ENCODE assay signal across 8 cellular contexts in the genomic region with DNA sequence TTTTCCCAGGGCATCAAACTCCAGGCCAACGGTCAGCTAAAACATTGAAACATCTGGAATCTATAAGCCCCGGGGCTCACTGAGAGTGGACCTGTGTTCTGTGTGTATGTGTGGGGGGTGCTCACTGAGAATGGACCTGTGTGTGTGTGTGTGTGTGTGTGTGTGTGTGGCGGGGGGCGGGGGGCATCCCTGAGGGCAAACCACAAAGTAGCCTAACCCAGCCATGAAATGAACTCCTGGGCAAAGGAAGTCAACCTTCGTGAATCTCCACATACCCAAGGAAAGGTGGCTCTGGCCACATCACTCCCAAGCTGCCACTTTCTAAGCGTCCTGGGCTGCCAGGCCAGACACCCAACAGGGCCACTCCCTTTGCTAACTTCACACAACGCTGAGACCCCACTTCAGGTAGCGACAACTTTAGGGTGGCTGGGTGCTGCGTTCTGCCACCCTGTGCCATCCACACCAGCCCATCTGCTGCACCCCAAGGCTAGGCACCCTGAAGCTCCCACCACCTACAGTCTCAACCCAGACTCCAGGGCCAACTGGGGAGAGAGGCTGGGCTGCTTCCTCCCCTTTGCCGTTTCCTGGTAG. TPM values are rescaled to one million over a fixed set of nuclear protein-coding genes. Genes with fewer than 3 reads are reported as not detected.
DNase-seq lines count a peak whose midpoint lies in the region; ATAC-seq and TF ChIP-seq lines count a peak whose summit lies in the region.

No MANE protein-coding gene starts in this region.

- H3K27me3 Mint-ChIP-seq in activated B cell treated with CpG ODN at 0.5 μM for 24 hours = peaks cover 6% of the 10 kb centered on the region
- H3K27me3 Mint-ChIP-seq in glutamatergic neuron (ENCODE audit: unreplicated experiment) = peaks cover 5% of the 10 kb centered on the region

- TF ChIP-seq CTCF in activated B cell treated with CpG ODN at 0.5 μM for 24 hours (IDR thresholded peaks at IDR 0.05) (no peak), glutamatergic neuron (IDR thresholded peaks at IDR 0.05; ENCODE audit: partially characterized antibody, unreplicated experiment) (no peak)

- H3K36me3 Mint-ChIP-seq in activated B cell treated with CpG ODN at 0.5 μM for 24 hours (ENCODE audit: low read depth) (peaks cover 16% of the 10 kb centered on the region), glutamatergic neuron (ENCODE audit: unreplicated experiment) (no peaks in the 10 kb centered on the region)

- POLR2A ChIA-PET in activated B cell treated with CpG ODN at 0.5 μM for 24 hours (lab: Charles Lee) = interaction anchor here (0.6 to 3.5 kb wide), 14 partner anchors 9 to 525 kb away, joined by 3 to 28 read pairs (median 4); a partner anchor contains a TSS

- H3K9me3 Mint-ChIP-seq in activated B cell treated with CpG ODN at 0.5 μM for 24 hours (no peaks in the 10 kb centered on the region), glutamatergic neuron (ENCODE audit: unreplicated experiment) (peaks cover 8% of the 10 kb centered on the region)

- in situ Hi-C loops in HAP-1 (cut with MboI; ENCODE audit: low sequenced_read_pairs) = loop anchor here (5.0 kb wide), 1 partner anchor 96 kb away; a partner anchor contains a TSS

- peak overlapping the region; percentile 56 for H3K4me3 ChIP-seq in HAP-1
- peak overlapping the region; percentile 71 to 97 (median 93) for H3K4me3 ChIP-seq in skin epidermis

- peak overlapping the region in 20 of 21 experiments; percentile 30 to 98 (median 94) for H3K27ac ChIP-seq in skin epidermis

- CTCF ChIA-PET in activated B cell treated with CpG ODN at 0.5 μM for 24 hours (lab: Charles Lee) = interaction anchor here (1.1 kb wide), 1 partner anchor 32 kb away, joined by 3 read pairs; no protein-coding TSS in a partner anchor

- H3K4me1 Mint-ChIP-seq in activated B cell treated with CpG ODN at 0.5 μM for 24 hours (peaks cover 31% of the 10 kb centered on the region), glutamatergic neuron (ENCODE audit: low read depth, unreplicated experiment) (peaks cover 28% of the 10 kb centered on the region)

- H3K27ac Mint-ChIP-seq in activated B cell treated with CpG ODN at 0.5 μM for 24 hours (peak overlapping the region; percentile 85), glutamatergic neuron (ENCODE audit: unreplicated experiment) (peak overlapping the region; percentile 72)

- H3K27me3 ChIP-seq in HAP-1 (ENCODE audit: low read depth) = no peaks in the 10 kb centered on the region

- ATAC-seq in activated B cell treated with CpG ODN at 0.5 μM for 24 hours (ENCODE audit: low read depth) (no peak), GM21528 (IDR thresholded peaks at IDR 0.05; ENCODE audit: low FRiP score, unreplicated experiment) (no peak), HG03039 (IDR thresholded peaks at IDR 0.05; ENCODE audit: unreplicated experiment) (no peak)

- DNase-seq in HAP-1 (ENCODE audit: low spot score in 2 of 2) (no peak), activated B cell treated with CpG ODN at 0.5 μM for 24 hours (no peak), glutamatergic neuron (no peak), NCI-H2081 (lab: John Stamatoyannopoulos, UW) (no peak)
- no peak for DNase-seq in activated CD4-positive, CD25-positive, alpha-beta regulatory T cell treated with anti-CD3 and anti-CD28 coated beads, Interleukin-2, amount 50 U/mL, for 72 hours

- H3K36me3 ChIP-seq in HAP-1 (replicated peaks) = peaks cover 11% of the 10 kb centered on the region

- intact Hi-C loops in activated B cell treated with CpG ODN at 0.5 μM for 24 hours (cut with micrococcal nuclease) = loop anchor here (1.0 to 2.0 kb wide), 3 partner anchors 8 to 65 kb away; a partner anchor contains a TSS

- H3K9me3 ChIP-seq in HAP-1 = no peaks in the 10 kb centered on the region

- H3K4me3 Mint-ChIP-seq in activated B cell treated with CpG ODN at 0.5 μM for 24 hours (peak overlapping the region; percentile 88), glutamatergic neuron (ENCODE audit: unreplicated experiment) (peak overlapping the region; percentile 90)

- peaks cover 11% of the 10 kb centered on the region; the same call in 1 of the 2 replicates for H3K4me1 ChIP-seq in HAP-1

RNA-seq across cellular contexts. Expression of a gene that starts 1.6 kb away (rescaled TPM):
- total RNA-seq in activated B cell treated with CpG ODN at 0.5 μM for 24 hours (27.9 and 30.7 TPM in 2 replicates), glutamatergic neuron (ENCODE audit: unreplicated experiment) (30.6 TPM)

RNA-seq across cellular contexts. Expression of a gene that starts 8.0 kb away (rescaled TPM):
- total RNA-seq in activated B cell treated with CpG ODN at 0.5 μM for 24 hours (57.6 and 66.4 TPM in 2 replicates), glutamatergic neuron (ENCODE audit: unreplicated experiment) (38.7 TPM)

RNA-seq across cellular contexts. Expression of a gene that starts 11.1 kb away (rescaled TPM):
- total RNA-seq in activated B cell treated with CpG ODN at 0.5 μM for 24 hours (28.5 and 37.2 TPM in 2 replicates), glutamatergic neuron (ENCODE audit: unreplicated experiment) (68.1 TPM)

RNA-seq across cellular contexts. Expression of a gene that starts 14.8 kb away (rescaled TPM):
- total RNA-seq in activated B cell treated with CpG ODN at 0.5 μM for 24 hours (40.3 and 44.1 TPM in 2 replicates), glutamatergic neuron (ENCODE audit: unreplicated experiment) (63.0 TPM)

RNA-seq across cellular contexts. Expression of a gene that starts 21.1 kb away (rescaled TPM):
- total RNA-seq in activated B cell treated with CpG ODN at 0.5 μM for 24 hours (not detected in 2 replicates), glutamatergic neuron (ENCODE audit: unreplicated experiment) (0.69 TPM)
